22 cellular contexts compared by ENCODE assay signal in the genomic region with DNA sequence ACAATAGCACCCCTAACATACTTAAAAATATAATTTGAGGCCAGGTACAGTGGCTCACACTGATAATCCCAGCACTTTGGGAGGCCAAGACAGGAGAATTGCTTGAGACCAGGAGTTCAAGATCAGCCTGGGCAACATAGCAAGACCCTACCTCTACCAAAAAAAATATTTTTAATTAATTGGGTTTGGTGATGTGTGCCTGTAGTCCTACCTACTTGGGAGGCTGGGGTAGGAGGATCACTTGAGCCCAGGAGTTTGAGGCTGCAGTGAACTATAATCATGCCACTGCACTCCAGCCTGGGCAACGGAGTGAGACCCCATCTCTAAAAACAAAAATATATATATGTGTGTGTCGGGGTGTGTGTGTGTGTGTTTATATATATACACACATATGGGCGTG.
DNase-seq lines count a peak whose midpoint lies in the region; ATAC-seq, FAIRE-seq and TF ChIP-seq lines count a peak whose summit lies in the region.
"Had no signal": no experiment of that assay in that cellular context is flagged by ENCODE, and none has a peak within 500 bp of the region (broad histone marks: within the 10 kb centered on the region; RNA-seq: fewer than 3 reads in every experiment).

No MANE protein-coding gene starts in this region.

- no peak overlapping the region for H3K4me3 Mint-ChIP-seq in nephron progenitor cell
- H3K4me3 Mint-ChIP-seq in HFFc6: no peak overlapping the region
- H3K4me3 Mint-ChIP-seq: B cell; CD4-positive, alpha-beta T cell; CD8-positive, alpha-beta T cell had no signal

- no peak overlapping the region for H3K27ac ChIP-seq in right atrium auricular region
- no peak overlapping the region for H3K27ac ChIP-seq in K562 (ENCODE audit: extremely low read depth, low read depth, low read length)
- H3K27ac ChIP-seq: 22Rv1; A549; BLaER1 treated with 17β-estradiol and CSF1 and Interleukin-3, amounts not matched to agents 10 nM and 100 nM; C4-2B had no signal

- in situ Hi-C loops in K562 (cut with MboI): no loop called here

- no peak for TF ChIP-seq RAD21 in K562 (CRISPR knock-in tag; conservative IDR thresholded peaks at IDR 0.05 in 1 of 2, IDR thresholded peaks at IDR 0.05 in 1 of 2)

- no peak overlapping the region for H3K4me2 ChIP-seq in K562 (ENCODE audit: insufficient read depth, low read length)
- H3K4me2 ChIP-seq: A549; BLaER1 treated with 17β-estradiol and CSF1 and Interleukin-3, amounts not matched to agents 10 nM and 100 nM had no signal

- no peak for FAIRE-seq in K562 (lab: Jason Lieb, UNC)
- FAIRE-seq: A549, D721Med, GM12878, GM12892 had no signal

- no peaks in the 10 kb centered on the region for H3K9me3 Mint-ChIP-seq in nephron progenitor cell
- H3K9me3 Mint-ChIP-seq in HFFc6: no peaks in the 10 kb centered on the region
- H3K9me3 Mint-ChIP-seq: CD4-positive, alpha-beta T cell; CD8-positive, alpha-beta T cell had no signal

- no peak for TF ChIP-seq POLR2A in K562 (conservative IDR thresholded peaks at IDR 0.05)

- no peaks in the 10 kb centered on the region for H3K9me1 ChIP-seq in K562 (ENCODE audit: control insufficient read depth, insufficient read depth, low read length)

- CTCF ChIA-PET in K562 (lab: Yijun Ruan, JAX; ENCODE audit: low intra/inter-chr PET ratio): no interaction called here

- intact Hi-C loops in Right ventricle myocardium inferior (cut with DNase I): no loop called here
- intact Hi-C loops in K562 (cut with micrococcal nuclease): no loop called here

- no peak for TF ChIP-seq CTCF in right atrium auricular region (IDR thresholded peaks at IDR 0.05)
- no peak for TF ChIP-seq CTCF in K562 (IDR thresholded peaks at IDR 0.05 in 2 of 3, conservative IDR thresholded peaks at IDR 0.05 in 1 of 3; ENCODE audit: insufficient read depth in 2 of 3, low read depth in 1 of 3, low read length in 3 of 3)
- TF ChIP-seq CTCF in nephron progenitor cell (IDR thresholded peaks at IDR 0.05): no peak
- no peak for TF ChIP-seq CTCF in HFFc6 (IDR thresholded peaks at IDR 0.05)

- H3K36me3 Mint-ChIP-seq in nephron progenitor cell (ENCODE audit: low read depth): peaks cover 13% of the 10 kb centered on the region
- H3K36me3 Mint-ChIP-seq in HFFc6 (ENCODE audit: low read depth): peaks cover 4% of the 10 kb centered on the region

- H3K36me3 ChIP-seq in right atrium auricular region (no peaks in the 10 kb centered on the region), K562 (ENCODE audit: control insufficient read depth, insufficient read depth, low read length) (peaks cover 18% of the 10 kb centered on the region; the same call in 1 of the 3 replicates)

- 0 out of 3 replicates have a peak, but pooled peaks cover 2% of the 10 kb centered on the region for H3K79me2 ChIP-seq in K562 (ENCODE audit: control insufficient read depth, insufficient read depth, low read length)

- ATAC-seq in Right ventricle myocardium inferior (no peak), K562 (no peak)
- ATAC-seq: A549; CD8-positive, alpha-beta T cell; GM12878 had no signal

- peak; percentile 15 for DNase-seq in Right ventricle myocardium inferior (ENCODE audit: missing footprints)
- DNase-seq in right atrium auricular region (ENCODE audit: low spot score): no peak
- no peak for DNase-seq in K562 (ENCODE audit: extremely low read depth in 1 of 4, low spot score in 3 of 4)
- DNase-seq in nephron progenitor cell: no peak
- DNase-seq in DMS79 (lab: John Stamatoyannopoulos, UW): no peak
- DNase-seq in HFFc6: no peak
- DNase-seq: AML-193; Caco-2; Calu3; CD4-positive, alpha-beta T cell; CD8-positive, alpha-beta T cell; DND-41; EL; GDM1 had no signal

- 91% methylated on average over 3 of the region's 3 CpGs for WGBS in K562 (ENCODE audit: insufficient coverage, low coverage, missing lambda C conversion rate)

- POLR2A ChIA-PET in K562 (lab: Yijun Ruan, JAX): no interaction called here

- H4K20me1 ChIP-seq in K562 (replicated peaks; ENCODE audit: control insufficient read depth, insufficient read depth, low read length): no peaks in the 10 kb centered on the region

- H3K4me3 ChIP-seq in right atrium auricular region (no peak overlapping the region), K562 (no peak overlapping the region)
- H3K4me3 ChIP-seq: A549; BLaER1 treated with 17β-estradiol and CSF1 and Interleukin-3, amounts not matched to agents 10 nM and 100 nM; GM12878 had no signal

- H3K4me1 Mint-ChIP-seq in nephron progenitor cell (no peaks in the 10 kb centered on the region), HFFc6 (ENCODE audit: low read depth) (no peaks in the 10 kb centered on the region)

- H3K27me3 Mint-ChIP-seq in nephron progenitor cell (ENCODE audit: low read depth, poor library complexity) (no peaks in the 10 kb centered on the region), HFFc6 (ENCODE audit: insufficient read depth) (peaks cover 1% of the 10 kb centered on the region; the same call in 1 of the 2 replicates)
- H3K27me3 Mint-ChIP-seq: B cell; CD4-positive, alpha-beta T cell had no signal

- H3K27me3 ChIP-seq in right atrium auricular region (no peaks in the 10 kb centered on the region), K562 (ENCODE audit: control insufficient read depth in 2 of 2, insufficient read depth in 2 of 2, low read length in 2 of 2) (no peaks in the 10 kb centered on the region)
- H3K27me3 ChIP-seq: BLaER1 treated with 17β-estradiol and CSF1 and Interleukin-3, amounts not matched to agents 10 nM and 100 nM had no signal

- H3K9me3 ChIP-seq in right atrium auricular region (no peaks in the 10 kb centered on the region), K562 (replicated peaks; ENCODE audit: control insufficient read depth, insufficient read depth, low read depth, low read length) (no peaks in the 10 kb centered on the region)
- H3K9me3 ChIP-seq: A549; BLaER1 treated with 17β-estradiol and CSF1 and Interleukin-3, amounts not matched to agents 10 nM and 100 nM; Caco-2 had no signal

- no peak overlapping the region for H2AFZ ChIP-seq in K562 (ENCODE audit: low read depth, low read length)

- no peak for TF ChIP-seq EP300 in K562 (IDR thresholded peaks at IDR 0.05; ENCODE audit: low read length)

- H3K9ac ChIP-seq in K562 (ENCODE audit: insufficient read depth in 1 of 2, low read depth in 2 of 2, low read length in 2 of 2): no peak overlapping the region
- H3K9ac ChIP-seq: BLaER1 treated with 17β-estradiol and CSF1 and Interleukin-3, amounts not matched to agents 10 nM and 100 nM had no signal

- no TSS peak for BruUV-seq in K562 (replicated peaks; lab: Mats Ljungman, UMichigan)

- H3K4me1 ChIP-seq in right atrium auricular region: no peaks in the 10 kb centered on the region
- peaks cover 0 to 3% of the 10 kb centered on the region in 2 experiments; a peak in 1 of 5 replicates for H3K4me1 ChIP-seq in K562 (replicated peaks in 1 of 2; ENCODE audit: control insufficient read depth in 2 of 2, insufficient read depth in 2 of 2, low read length in 2 of 2)
- H3K4me1 ChIP-seq: A549 had no signal

- H3K27ac Mint-ChIP-seq in nephron progenitor cell (peak overlapping the region; percentile 92), HFFc6 (no peak overlapping the region)
- H3K27ac Mint-ChIP-seq: B cell; CD4-positive, alpha-beta T cell; CD8-positive, alpha-beta T cell had no signal

TF ChIP-seq in K562, 482 proteins besides CTCF, POLR2A, EP300 and RAD21:
- peak; percentile 69 for TF ChIP-seq ZNF121 (CRISPR knock-in tag; conservative IDR thresholded peaks at IDR 0.05)
- TF ChIP-seq, protein P1, sequence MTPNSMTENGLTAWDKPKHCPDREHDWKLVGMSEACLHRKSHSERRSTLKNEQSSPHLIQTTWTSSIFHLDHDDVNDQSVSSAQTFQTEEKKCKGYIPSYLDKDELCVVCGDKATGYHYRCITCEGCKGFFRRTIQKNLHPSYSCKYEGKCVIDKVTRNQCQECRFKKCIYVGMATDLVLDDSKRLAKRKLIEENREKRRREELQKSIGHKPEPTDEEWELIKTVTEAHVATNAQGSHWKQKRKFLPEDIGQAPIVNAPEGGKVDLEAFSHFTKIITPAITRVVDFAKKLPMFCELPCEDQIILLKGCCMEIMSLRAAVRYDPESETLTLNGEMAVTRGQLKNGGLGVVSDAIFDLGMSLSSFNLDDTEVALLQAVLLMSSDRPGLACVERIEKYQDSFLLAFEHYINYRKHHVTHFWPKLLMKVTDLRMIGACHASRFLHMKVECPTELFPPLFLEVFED (CRISPR knock-in tag; conservative IDR thresholded peaks at IDR 0.05): no peak
